8 cellular contexts compared by ENCODE assay signal in genomic region chr5:98771389-98772109, GRCh38. TPM values are rescaled to one million over a fixed set of nuclear protein-coding genes. Genes with fewer than 3 reads are reported as not detected.
DNase-seq lines count a peak whose midpoint lies in the region; ATAC-seq, FAIRE-seq and TF ChIP-seq lines count a peak whose summit lies in the region.

No MANE protein-coding gene starts in this region.

- DNase-seq in NCI-H1694 (lab: John Stamatoyannopoulos, UW) (peak; percentile 64), T-helper 1 cell (peak in 4 of 5 donors; percentile 29 to 76 (median 56)), caudate nucleus (lab: John Stamatoyannopoulos, UW) (peak in 37 of 61 donors; percentile 5 to 80 (median 43)), iris pigment epithelial cell (ENCODE audit: low read depth) (peak; percentile 92), small intestine (peak; percentile 95), mesenteric fat pad (ENCODE audit: low spot score) (no peak)

- H3K27ac ChIP-seq in C4-2B: no peak overlapping the region
- peak overlapping the region; percentile 26 for H3K27ac ChIP-seq in caudate nucleus (ENCODE audit: low read depth, low read length)
- H3K27ac ChIP-seq in small intestine (ENCODE audit: low read depth in 1 of 2, low read length in 1 of 2): peak overlapping the region in 1 of 2 donors; percentile 87

- peak overlapping the region in 1 of 2 donors; percentile 56 for H3K4me3 ChIP-seq in small intestine (ENCODE audit: low read depth in 1 of 2, low read length in 2 of 2)

- no peaks in the 10 kb centered on the region for H3K9me3 ChIP-seq in small intestine (ENCODE audit: control insufficient read depth, low read depth)

- no peaks in the 10 kb centered on the region for H3K36me3 ChIP-seq in small intestine (ENCODE audit: control insufficient read depth in 2 of 2, insufficient read depth in 2 of 2, low read length in 2 of 2)

- FAIRE-seq in small intestine (lab: Jason Lieb, UNC): no peak

- H3K27me3 ChIP-seq in small intestine (ENCODE audit: control insufficient read depth in 2 of 2, insufficient read depth in 2 of 2, low read length in 2 of 2): peaks cover 0 to 4% of the 10 kb centered on the region in 2 donors

- 1 to 3% (median 3%) methylated on average over 18 of the region's 18 CpGs for WGBS in small intestine, 3 donors

- H3K4me1 ChIP-seq in small intestine (ENCODE audit: control insufficient read depth in 2 of 2, insufficient read depth in 1 of 2, low read depth in 1 of 2, low read length in 1 of 2): peaks cover 0 to 5% of the 10 kb centered on the region in 2 donors

- peak; percentile 96 for TF ChIP-seq CTCF in C4-2B (conservative IDR thresholded peaks at IDR 0.05)

- ATAC-seq in GM21367 (IDR thresholded peaks at IDR 0.05; ENCODE audit: unreplicated experiment): peak; percentile 15

RNA-seq across cellular contexts. Expression of gene RGMB, which starts 1.9 kb away (rescaled TPM):
- 10 to 100 TPM in 1 of 3 donors, 1 to 10 TPM in 2; 3.2 to 55.7 (median 3.6) TPM for polyA plus RNA-seq in small intestine
- 11.3 TPM for total RNA-seq in mesenteric fat pad
